Comparison of ENCODE assay signal across 1 cellular context in genomic region chr10:62195675-62195926, GRCh38.
TF ChIP-seq lines count a peak whose summit lies in the region.

No MANE protein-coding gene starts in this region.

TF ChIP-seq in IMR-90, 13 proteins besides CTCF, POLR2A, EP300 and RAD21:
- TF ChIP-seq CEBPB (IDR thresholded peaks at IDR 0.05; ENCODE audit: low read depth, low read length): no peak
- TF ChIP-seq FOS (IDR thresholded peaks at IDR 0.05; ENCODE audit: low read depth, low read length): no peak
- no peak for TF ChIP-seq RCOR1 (IDR thresholded peaks at IDR 0.05; ENCODE audit: insufficient replicate concordance, low read length)
- TF ChIP-seq USF2 (IDR thresholded peaks at IDR 0.05; ENCODE audit: low read depth, low read length): no peak
TF ChIP-seq in IMR-90: peak in this region for 0.
